In the genomic region with DNA sequence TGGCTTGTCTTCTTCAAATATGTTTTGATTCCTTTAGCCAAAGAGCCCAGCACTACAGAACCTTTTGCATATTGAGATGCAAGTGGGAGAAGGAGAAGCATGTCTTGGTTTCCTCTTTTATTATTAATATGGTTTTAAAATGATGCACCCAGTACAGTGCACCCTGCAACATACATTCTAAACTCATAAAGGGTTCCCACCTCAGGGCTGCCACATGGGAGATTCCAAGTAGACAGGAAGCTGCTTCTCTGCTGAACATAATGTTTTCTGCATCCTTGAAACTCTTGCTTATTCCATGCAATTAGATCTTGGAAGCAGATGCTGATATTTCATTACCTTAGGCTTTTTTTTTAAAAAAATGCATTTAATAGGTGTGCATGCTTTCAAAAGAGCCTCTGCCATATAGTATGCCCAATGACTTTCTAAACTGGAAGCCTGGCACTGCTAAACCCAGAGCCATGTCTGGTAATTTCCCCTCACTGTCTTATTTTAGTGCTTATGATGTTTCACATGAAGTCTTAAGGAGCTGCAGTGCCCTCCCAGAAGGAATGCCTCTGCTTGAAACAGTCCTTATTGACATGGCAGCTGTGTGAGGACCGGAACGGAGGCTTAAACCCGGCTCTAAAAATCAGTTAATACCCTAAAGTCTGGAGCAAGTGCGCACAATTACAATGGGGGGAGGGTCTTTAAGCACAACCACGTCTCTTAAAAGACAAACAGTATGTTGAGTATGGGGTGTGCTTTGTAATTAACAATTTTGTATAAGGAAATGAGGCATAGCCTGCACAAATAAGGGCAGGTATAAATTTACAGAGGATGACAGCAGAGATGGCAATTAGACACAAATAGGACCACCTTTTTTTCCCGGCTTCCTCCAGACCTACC, we compare ENCODE assay signal across 1 cellular context.
TF ChIP-seq lines count a peak whose summit lies in the region.

No MANE protein-coding gene starts in this region.

TF ChIP-seq in HEK293, 187 proteins besides CTCF, POLR2A, EP300 and RAD21 (continued from another document):
- TF ChIP-seq, protein P1, sequence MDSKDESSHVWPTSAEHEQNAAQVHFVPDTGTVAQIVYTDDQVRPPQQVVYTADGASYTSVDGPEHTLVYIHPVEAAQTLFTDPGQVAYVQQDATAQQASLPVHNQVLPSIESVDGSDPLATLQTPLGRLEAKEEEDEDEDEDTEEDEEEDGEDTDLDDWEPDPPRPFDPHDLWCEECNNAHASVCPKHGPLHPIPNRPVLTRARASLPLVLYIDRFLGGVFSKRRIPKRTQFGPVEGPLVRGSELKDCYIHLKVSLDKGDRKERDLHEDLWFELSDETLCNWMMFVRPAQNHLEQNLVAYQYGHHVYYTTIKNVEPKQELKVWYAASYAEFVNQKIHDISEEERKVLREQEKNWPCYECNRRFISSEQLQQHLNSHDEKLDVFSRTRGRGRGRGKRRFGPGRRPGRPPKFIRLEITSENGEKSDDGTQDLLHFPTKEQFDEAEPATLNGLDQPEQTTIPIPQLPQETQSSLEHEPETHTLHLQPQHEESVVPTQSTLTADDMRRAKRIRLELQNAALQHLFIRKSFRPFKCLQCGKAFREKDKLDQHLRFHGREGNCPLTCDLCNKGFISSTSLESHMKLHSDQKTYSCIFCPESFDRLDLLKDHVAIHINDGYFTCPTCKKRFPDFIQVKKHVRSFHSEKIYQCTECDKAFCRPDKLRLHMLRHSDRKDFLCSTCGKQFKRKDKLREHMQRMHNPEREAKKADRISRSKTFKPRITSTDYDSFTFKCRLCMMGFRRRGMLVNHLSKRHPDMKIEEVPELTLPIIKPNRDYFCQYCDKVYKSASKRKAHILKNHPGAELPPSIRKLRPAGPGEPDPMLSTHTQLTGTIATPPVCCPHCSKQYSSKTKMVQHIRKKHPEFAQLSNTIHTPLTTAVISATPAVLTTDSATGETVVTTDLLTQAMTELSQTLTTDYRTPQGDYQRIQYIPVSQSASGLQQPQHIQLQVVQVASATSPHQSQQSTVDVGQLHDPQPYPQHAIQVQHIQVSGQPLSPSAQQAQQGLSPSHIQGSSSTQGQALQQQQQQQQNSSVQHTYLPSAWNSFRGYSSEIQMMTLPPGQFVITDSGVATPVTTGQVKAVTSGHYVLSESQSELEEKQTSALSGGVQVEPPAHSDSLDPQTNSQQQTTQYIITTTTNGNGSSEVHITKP (tag by site-specific recombination; IDR thresholded peaks at IDR 0.05): peak; percentile 59
- no peak for TF ChIP-seq PRDM1 (tag by site-specific recombination; IDR thresholded peaks at IDR 0.05)
- TF ChIP-seq GLI2 (tag by site-specific recombination; IDR thresholded peaks at IDR 0.05; ENCODE audit: borderline replicate concordance, low read depth): no peak
- no peak for TF ChIP-seq SCRT1 (tag by site-specific recombination; IDR thresholded peaks at IDR 0.05; ENCODE audit: borderline replicate concordance)
- no peak for TF ChIP-seq ZNF354C (tag by site-specific recombination; IDR thresholded peaks at IDR 0.05; ENCODE audit: borderline replicate concordance, low read depth)
- no peak for TF ChIP-seq ZNF555 (tag by site-specific recombination; conservative IDR thresholded peaks at IDR 0.05)
- TF ChIP-seq ZNF132 (tag by site-specific recombination; IDR thresholded peaks at IDR 0.05; ENCODE audit: borderline replicate concordance): no peak
- peak; percentile 37; the same call in 1 of the 2 replicates for TF ChIP-seq TCF7L2 (IDR thresholded peaks at IDR 0.05; ENCODE audit: borderline replicate concordance, low read depth, low read length)
- no peak for TF ChIP-seq ZNF549 (tag by site-specific recombination; IDR thresholded peaks at IDR 0.05)
- TF ChIP-seq, protein P2, sequence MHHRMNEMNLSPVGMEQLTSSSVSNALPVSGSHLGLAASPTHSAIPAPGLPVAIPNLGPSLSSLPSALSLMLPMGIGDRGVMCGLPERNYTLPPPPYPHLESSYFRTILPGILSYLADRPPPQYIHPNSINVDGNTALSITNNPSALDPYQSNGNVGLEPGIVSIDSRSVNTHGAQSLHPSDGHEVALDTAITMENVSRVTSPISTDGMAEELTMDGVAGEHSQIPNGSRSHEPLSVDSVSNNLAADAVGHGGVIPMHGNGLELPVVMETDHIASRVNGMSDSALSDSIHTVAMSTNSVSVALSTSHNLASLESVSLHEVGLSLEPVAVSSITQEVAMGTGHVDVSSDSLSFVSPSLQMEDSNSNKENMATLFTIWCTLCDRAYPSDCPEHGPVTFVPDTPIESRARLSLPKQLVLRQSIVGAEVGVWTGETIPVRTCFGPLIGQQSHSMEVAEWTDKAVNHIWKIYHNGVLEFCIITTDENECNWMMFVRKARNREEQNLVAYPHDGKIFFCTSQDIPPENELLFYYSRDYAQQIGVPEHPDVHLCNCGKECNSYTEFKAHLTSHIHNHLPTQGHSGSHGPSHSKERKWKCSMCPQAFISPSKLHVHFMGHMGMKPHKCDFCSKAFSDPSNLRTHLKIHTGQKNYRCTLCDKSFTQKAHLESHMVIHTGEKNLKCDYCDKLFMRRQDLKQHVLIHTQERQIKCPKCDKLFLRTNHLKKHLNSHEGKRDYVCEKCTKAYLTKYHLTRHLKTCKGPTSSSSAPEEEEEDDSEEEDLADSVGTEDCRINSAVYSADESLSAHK (tag by site-specific recombination; IDR thresholded peaks at IDR 0.05): peak; percentile 18; the same call in 1 of the 2 replicates
- TF ChIP-seq ZSCAN23 (tag by site-specific recombination; IDR thresholded peaks at IDR 0.05): no peak
- no peak for TF ChIP-seq EGR2 (tag by site-specific recombination; IDR thresholded peaks at IDR 0.05; ENCODE audit: low read depth)
- no peak for TF ChIP-seq ZNF221 (tag by site-specific recombination; IDR thresholded peaks at IDR 0.05; ENCODE audit: borderline replicate concordance)
- no peak for TF ChIP-seq ZNF335 (tag by site-specific recombination; conservative IDR thresholded peaks at IDR 0.05)
- TF ChIP-seq MZF1 (tag by site-specific recombination; IDR thresholded peaks at IDR 0.05; ENCODE audit: borderline replicate concordance): no peak
